ENCODE assay signal across 10 cellular contexts in genomic region chr3:102529452-102529851, GRCh38.
A peak's percentile ranks its signal among the peaks of the same experiment; 100 is the strongest.
DNase-seq lines count a peak whose midpoint lies in the region; TF ChIP-seq lines count a peak whose summit lies in the region.
"Had no signal": no experiment of that assay in that cellular context is flagged by ENCODE, and none has a peak within 500 bp of the region (broad histone marks: within the 10 kb centered on the region; RNA-seq: fewer than 3 reads in every experiment).

No MANE protein-coding gene starts in this region.

- WGBS in suprapubic skin, result 52% methylated on average over 3 of the region's 3 CpGs

- H3K36me3 ChIP-seq in osteoblast (ENCODE audit: insufficient read depth, low read length) (no peaks in the 10 kb centered on the region), suprapubic skin (no peaks in the 10 kb centered on the region)

- no peak overlapping the region for H3K4me2 ChIP-seq in osteoblast (ENCODE audit: insufficient read depth, low read length)

- no peaks in the 10 kb centered on the region for H3K79me2 ChIP-seq in osteoblast (ENCODE audit: insufficient read depth, low read length)

- DNase-seq in NCI-H82 treated with DMSO at 0.1 percent for 48 hours (lab: John Stamatoyannopoulos, UW; ENCODE audit: unreplicated experiment), result peak; percentile 25
- peak; percentile 40 for DNase-seq in fibroblast of mammary gland (ENCODE audit: low read depth)
- DNase-seq in osteoblast (ENCODE audit: insufficient read length, low spot score, missing footprints), result no peak
- no peak for DNase-seq in dedifferentiated amniotic fluid mesenchymal stem cell (ENCODE audit: extremely low spot score)
- DNase-seq in RPMI8226, result no peak
- no peak for DNase-seq in activated T-cell treated with anti-CD3 and anti-CD28 coated beads for 4 hours
- DNase-seq in suprapubic skin (ENCODE audit: low spot score in 2 of 2), result no peak
- DNase-seq: activated naive CD4-positive, alpha-beta T cell treated with Interleukin-2 at 50 U/mL for 16 hours; NCI-H2171 had no signal

- no peak overlapping the region for H2AFZ ChIP-seq in osteoblast (ENCODE audit: low read length)

- H3K27me3 ChIP-seq in osteoblast (ENCODE audit: insufficient read depth, low read length), result no peaks in the 10 kb centered on the region
- no peaks in the 10 kb centered on the region for H3K27me3 ChIP-seq in suprapubic skin

- H3K4me3 ChIP-seq in fibroblast of mammary gland (ENCODE audit: control insufficient read depth, low read depth, low read length) (no peak overlapping the region), osteoblast (ENCODE audit: insufficient read depth, low read length) (no peak overlapping the region), suprapubic skin (no peak overlapping the region)

- H3K4me1 ChIP-seq in osteoblast (ENCODE audit: insufficient read depth, low read length) (no peaks in the 10 kb centered on the region), suprapubic skin (peaks cover 10% of the 10 kb centered on the region)

- no peak for TF ChIP-seq EP300 in suprapubic skin (IDR thresholded peaks at IDR 0.05)

- no peaks in the 10 kb centered on the region for H3K9me3 ChIP-seq in osteoblast (ENCODE audit: low read depth, low read length)
- no peaks in the 10 kb centered on the region for H3K9me3 ChIP-seq in suprapubic skin

- H4K20me1 ChIP-seq in osteoblast (ENCODE audit: insufficient read depth, low read length), result no peaks in the 10 kb centered on the region

- TF ChIP-seq CTCF in GM12873 (IDR thresholded peaks at IDR 0.05; ENCODE audit: insufficient read depth, low read depth, low read length, missing control alignments), result peak; percentile 29
- TF ChIP-seq CTCF in fibroblast of mammary gland (conservative IDR thresholded peaks at IDR 0.05; ENCODE audit: control insufficient read depth, insufficient read depth, low read depth, low read length), result peak; percentile 53
- TF ChIP-seq CTCF in osteoblast (IDR thresholded peaks at IDR 0.05; ENCODE audit: extremely low read depth, low read depth, low read length), result peak; percentile 31
- TF ChIP-seq CTCF in suprapubic skin (IDR thresholded peaks at IDR 0.05), result peak in 1 of 2 donors; percentile 18

- no peak for TF ChIP-seq POLR2A in suprapubic skin (IDR thresholded peaks at IDR 0.05)

- H3K27ac ChIP-seq in osteoblast (ENCODE audit: low read depth, low read length) (no peak overlapping the region), suprapubic skin (no peak overlapping the region)

Comparison
In these comparisons a context has a peak if more than half of its experiments do, and no peak if none do; other contexts are left out.
1. DNase-seq: peak in NCI-H82 treated with DMSO at 0.1 percent for 48 hours (single experiment) and fibroblast of mammary gland (single experiment); none in osteoblast (single experiment), dedifferentiated amniotic fluid mesenchymal stem cell (single experiment), RPMI8226 (single experiment), activated T-cell treated with anti-CD3 and anti-CD28 coated beads for 4 hours (single experiment) and suprapubic skin (0 of 2).